12 cellular contexts compared by ENCODE assay signal in the genomic region with DNA sequence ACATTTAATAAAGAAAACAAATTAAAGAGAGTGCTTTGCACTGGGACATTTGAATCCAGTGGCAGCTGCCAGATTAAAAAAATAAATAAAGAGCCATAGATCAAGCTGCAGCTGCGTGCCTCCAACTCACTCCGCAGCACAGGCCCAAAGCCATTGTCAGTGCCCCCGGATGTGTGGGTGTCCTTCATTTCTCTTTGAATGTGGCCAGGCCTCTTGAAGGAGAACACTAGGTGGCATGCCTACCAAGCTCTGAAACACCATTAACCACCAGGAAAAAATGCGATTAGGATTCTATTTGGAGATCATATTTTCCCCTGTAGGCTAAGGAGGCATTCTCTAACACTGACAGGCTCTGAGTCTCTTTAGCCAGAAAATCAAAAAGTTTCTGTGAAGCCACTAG.
DNase-seq lines count a peak whose midpoint lies in the region; ATAC-seq and TF ChIP-seq lines count a peak whose summit lies in the region.
"Had no signal": no experiment of that assay in that cellular context is flagged by ENCODE, and none has a peak within 500 bp of the region (broad histone marks: within the 10 kb centered on the region; RNA-seq: fewer than 3 reads in every experiment).

No MANE protein-coding gene starts in this region.

- H3K27me3 ChIP-seq in SJCRH30 (no peaks in the 10 kb centered on the region; the same call in 1 of the 2 replicates), cardiac muscle cell (no peaks in the 10 kb centered on the region)

- no peak overlapping the region for H3K4me3 ChIP-seq in SJCRH30
- no peak overlapping the region for H3K4me3 ChIP-seq in cardiac muscle cell

- ATAC-seq in HG03460 (IDR thresholded peaks at IDR 0.05; ENCODE audit: unreplicated experiment): no peak
- ATAC-seq: natural killer cell treated with Interleukin-12 subunit alpha and Interleukin-12 subunit beta and Interleukin-15 and Interleukin-18, amount 100 ng/mL, for 72 hours; PC-3; stimulated activated memory B cell treated with anti-CD40 and anti-IgM and Interleukin-4, amounts not matched to agents 10 μg/mL and 1 μg/mL and 100 μg/mL, for 72 hours had no signal

- no peaks in the 10 kb centered on the region for H3K9me3 ChIP-seq in SJCRH30 (replicated peaks)
- no peaks in the 10 kb centered on the region for H3K9me3 ChIP-seq in cardiac muscle cell (ENCODE audit: low read depth)

- no peaks in the 10 kb centered on the region for H3K4me1 ChIP-seq in SJCRH30
- H3K4me1 ChIP-seq in cardiac muscle cell (ENCODE audit: low read depth): peaks cover 7% of the 10 kb centered on the region

- H3K27ac ChIP-seq in SJCRH30 (no peak overlapping the region), cardiac muscle cell (peak overlapping the region; percentile 21)
- H3K27ac ChIP-seq: HL-60 had no signal

- TF ChIP-seq EP300 in Ishikawa (IDR thresholded peaks at IDR 0.05; ENCODE audit: borderline replicate concordance): no peak

- in situ Hi-C loops in GM13976 (cut with MboI; ENCODE audit: low sequenced_read_pairs, unreplicated experiment): no loop called here

- TF ChIP-seq RAD21 in Ishikawa (IDR thresholded peaks at IDR 0.05; ENCODE audit: low read depth): peak; percentile 42; the same call in 1 of the 2 replicates

- no peaks in the 10 kb centered on the region for H3K36me3 ChIP-seq in SJCRH30
- no peaks in the 10 kb centered on the region for H3K36me3 ChIP-seq in cardiac muscle cell

- peak; percentile 74 to 79 for DNase-seq in SJCRH30
- peak; percentile 25 to 59 for DNase-seq in cardiac muscle cell (ENCODE audit: low read depth in 1 of 2, low spot score in 1 of 2)
- DNase-seq in retina: peak; percentile 55
- no peak for DNase-seq in NCI-H524 treated with DMSO at 0.1 percent for 48 hours (lab: John Stamatoyannopoulos, UW)
- DNase-seq in GM13976 (ENCODE audit: low spot score): no peak
- no peak for DNase-seq in AML-193 (lab: John Stamatoyannopoulos, UW)
- DNase-seq: PC-3 had no signal

- TF ChIP-seq CTCF in cardiac muscle cell (IDR thresholded peaks at IDR 0.05; ENCODE audit: low read depth, low read length) (peak; percentile 26), GM13976 (IDR thresholded peaks at IDR 0.05; ENCODE audit: borderline replicate concordance, control extremely low read depth, extremely low read depth, insufficient read depth, missing control alignments) (no peak)

TF ChIP-seq in Ishikawa, 13 proteins besides CTCF, POLR2A, EP300 and RAD21:
- TF ChIP-seq YY1 (IDR thresholded peaks at IDR 0.05; ENCODE audit: low read depth) (no peak), NFIC (IDR thresholded peaks at IDR 0.05) (no peak), USF1 (IDR thresholded peaks at IDR 0.05) (no peak), REST (IDR thresholded peaks at IDR 0.05; ENCODE audit: low read depth) (no peak), FOXM1 (IDR thresholded peaks at IDR 0.05; ENCODE audit: borderline replicate concordance, low read depth) (no peak)

Comparison
In these comparisons a context has a peak if more than half of its experiments do, and no peak if none do; other contexts are left out.
1. DNase-seq: peak in SJCRH30 (2 of 2), cardiac muscle cell (2 of 2) and retina (single experiment); none in NCI-H524 treated with DMSO at 0.1 percent for 48 hours (single experiment), GM13976 (single experiment) and AML-193 (0 of 2).